In the genomic region with DNA sequence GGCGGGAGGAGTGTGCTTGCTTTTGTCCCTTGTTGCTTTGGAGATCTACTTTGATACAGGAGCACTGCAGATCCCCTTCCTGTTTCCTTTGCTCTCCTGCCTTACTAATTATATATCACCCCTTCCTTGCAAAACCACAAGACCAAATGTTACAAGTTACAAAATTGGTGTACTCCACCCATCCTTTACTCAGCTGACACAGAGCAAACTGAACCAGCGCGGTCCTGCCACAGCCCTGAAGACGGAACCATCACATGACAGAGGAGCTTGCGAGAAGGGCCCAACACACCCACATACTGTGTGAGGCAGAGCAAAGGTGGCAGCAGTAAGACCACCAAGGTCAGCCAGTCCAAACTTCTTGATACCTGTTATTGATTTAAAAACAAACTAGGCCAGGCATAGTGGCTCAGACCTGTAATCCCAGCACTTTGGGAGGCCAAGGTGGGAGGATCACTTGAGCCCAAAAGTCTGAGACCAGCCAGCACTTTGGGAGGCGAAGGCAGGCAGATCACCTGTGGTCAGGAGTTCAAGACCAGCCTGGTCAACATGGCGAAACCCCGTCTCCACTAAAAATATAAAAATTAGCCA, we compare ENCODE assay signal across 1 cellular context.
A peak's percentile ranks its signal among the peaks of the same experiment; 100 is the strongest.
TF ChIP-seq lines count a peak whose summit lies in the region.

No MANE protein-coding gene starts in this region.

TF ChIP-seq in GM12878, 131 proteins besides CTCF, POLR2A, EP300 and RAD21 (continued from another document and continues in another):
- TF ChIP-seq, protein P1, sequence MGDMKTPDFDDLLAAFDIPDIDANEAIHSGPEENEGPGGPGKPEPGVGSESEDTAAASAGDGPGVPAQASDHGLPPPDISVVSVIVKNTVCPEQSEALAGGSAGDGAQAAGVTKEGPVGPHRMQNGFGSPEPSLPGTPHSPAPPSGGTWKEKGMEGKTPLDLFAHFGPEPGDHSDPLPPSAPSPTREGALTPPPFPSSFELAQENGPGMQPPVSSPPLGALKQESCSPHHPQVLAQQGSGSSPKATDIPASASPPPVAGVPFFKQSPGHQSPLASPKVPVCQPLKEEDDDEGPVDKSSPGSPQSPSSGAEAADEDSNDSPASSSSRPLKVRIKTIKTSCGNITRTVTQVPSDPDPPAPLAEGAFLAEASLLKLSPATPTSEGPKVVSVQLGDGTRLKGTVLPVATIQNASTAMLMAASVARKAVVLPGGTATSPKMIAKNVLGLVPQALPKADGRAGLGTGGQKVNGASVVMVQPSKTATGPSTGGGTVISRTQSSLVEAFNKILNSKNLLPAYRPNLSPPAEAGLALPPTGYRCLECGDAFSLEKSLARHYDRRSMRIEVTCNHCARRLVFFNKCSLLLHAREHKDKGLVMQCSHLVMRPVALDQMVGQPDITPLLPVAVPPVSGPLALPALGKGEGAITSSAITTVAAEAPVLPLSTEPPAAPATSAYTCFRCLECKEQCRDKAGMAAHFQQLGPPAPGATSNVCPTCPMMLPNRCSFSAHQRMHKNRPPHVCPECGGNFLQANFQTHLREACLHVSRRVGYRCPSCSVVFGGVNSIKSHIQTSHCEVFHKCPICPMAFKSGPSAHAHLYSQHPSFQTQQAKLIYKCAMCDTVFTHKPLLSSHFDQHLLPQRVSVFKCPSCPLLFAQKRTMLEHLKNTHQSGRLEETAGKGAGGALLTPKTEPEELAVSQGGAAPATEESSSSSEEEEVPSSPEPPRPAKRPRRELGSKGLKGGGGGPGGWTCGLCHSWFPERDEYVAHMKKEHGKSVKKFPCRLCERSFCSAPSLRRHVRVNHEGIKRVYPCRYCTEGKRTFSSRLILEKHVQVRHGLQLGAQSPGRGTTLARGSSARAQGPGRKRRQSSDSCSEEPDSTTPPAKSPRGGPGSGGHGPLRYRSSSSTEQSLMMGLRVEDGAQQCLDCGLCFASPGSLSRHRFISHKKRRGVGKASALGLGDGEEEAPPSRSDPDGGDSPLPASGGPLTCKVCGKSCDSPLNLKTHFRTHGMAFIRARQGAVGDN (IDR thresholded peaks at IDR 0.05), result peak; percentile 53; the same call in 1 of the 2 replicates
- TF ChIP-seq NR2F1 (conservative IDR thresholded peaks at IDR 0.05) (peak; percentile 73), MXI1 (IDR thresholded peaks at IDR 0.05; ENCODE audit: low read depth, low read length) (0 out of 2 replicates have a peak, but pooled peaks have one; percentile 59), PAX5 (IDR thresholded peaks at IDR 0.05; ENCODE audit: borderline replicate concordance, low read depth, low read length) (no peak), POLR2AphosphoS2 (IDR thresholded peaks at IDR 0.05; ENCODE audit: low read depth, low read length) (no peak), YBX1 (IDR thresholded peaks at IDR 0.05) (no peak), ASH2L (IDR thresholded peaks at IDR 0.05; ENCODE audit: borderline replicate concordance, low read depth) (no peak), ATF7 (IDR thresholded peaks at IDR 0.05; ENCODE audit: low read depth) (peak; percentile 40; the same call in 1 of the 2 replicates), CEBPB (IDR thresholded peaks at IDR 0.05; ENCODE audit: borderline replicate concordance in 1 of 2, low read depth in 2 of 2, low read length in 2 of 2) (no peak), NFIC (IDR thresholded peaks at IDR 0.05; ENCODE audit: low read depth, low read length) (no peak; the same call in 1 of the 2 replicates), IKZF1 (conservative IDR thresholded peaks at IDR 0.05) (peak; percentile 73), NFXL1 (IDR thresholded peaks at IDR 0.05; ENCODE audit: borderline replicate concordance) (no peak), SREBF1 (IDR thresholded peaks at IDR 0.05; ENCODE audit: low read length) (no peak), CBFB (IDR thresholded peaks at IDR 0.05; ENCODE audit: low read depth) (no peak), FOXM1 (IDR thresholded peaks at IDR 0.05; ENCODE audit: low read depth, low read length) (no peak), DPF2 (IDR thresholded peaks at IDR 0.05) (peak; percentile 37; the same call in 1 of the 2 replicates), JUND (IDR thresholded peaks at IDR 0.05; ENCODE audit: low read depth, low read length) (no peak), ZNF274 (IDR thresholded peaks at IDR 0.05; ENCODE audit: insufficient read depth, insufficient read length) (no peak), MYB (IDR thresholded peaks at IDR 0.05; ENCODE audit: borderline replicate concordance, low read depth, low read length) (no peak), SMAD5 (IDR thresholded peaks at IDR 0.05; ENCODE audit: low read depth) (no peak), TAF1 (IDR thresholded peaks at IDR 0.05; ENCODE audit: borderline replicate concordance, low read depth, low read length) (no peak), ZNF217 (IDR thresholded peaks at IDR 0.05) (no peak), FOS (IDR thresholded peaks at IDR 0.05; ENCODE audit: borderline replicate concordance, extremely low read depth, insufficient read length) (no peak), SIX5 (IDR thresholded peaks at IDR 0.05; ENCODE audit: low read depth, low read length, severe bottlenecking) (no peak), RELA (IDR thresholded peaks at IDR 0.05; ENCODE audit: borderline replicate concordance, partially characterized antibody) (no peak), TCF3 (IDR thresholded peaks at IDR 0.05; ENCODE audit: borderline replicate concordance, insufficient read depth, low read depth, low read length) (no peak), ZNF24 (IDR thresholded peaks at IDR 0.05) (no peak), SP1 (IDR thresholded peaks at IDR 0.05; ENCODE audit: low read depth, low read length) (no peak), IKZF2 (IDR thresholded peaks at IDR 0.05) (peak; percentile 84 to 86; a peak in 3 of 4 replicates), TCF7 (IDR thresholded peaks at IDR 0.05; ENCODE audit: borderline replicate concordance) (no peak), SREBF2 (IDR thresholded peaks at IDR 0.05; ENCODE audit: low read length) (no peak), WRNIP1 (IDR thresholded peaks at IDR 0.05; ENCODE audit: borderline replicate concordance, low read depth, low read length) (no peak), MEF2B (IDR thresholded peaks at IDR 0.05; ENCODE audit: partially characterized antibody, poor library complexity, severe bottlenecking) (peak; percentile 36), MTA3 (IDR thresholded peaks at IDR 0.05; ENCODE audit: borderline replicate concordance, low read length) (no peak), STAT1 (conservative IDR thresholded peaks at IDR 0.05) (no peak), ZNF207 (IDR thresholded peaks at IDR 0.05; ENCODE audit: borderline replicate concordance) (no peak)
- TF ChIP-seq, protein P2, sequence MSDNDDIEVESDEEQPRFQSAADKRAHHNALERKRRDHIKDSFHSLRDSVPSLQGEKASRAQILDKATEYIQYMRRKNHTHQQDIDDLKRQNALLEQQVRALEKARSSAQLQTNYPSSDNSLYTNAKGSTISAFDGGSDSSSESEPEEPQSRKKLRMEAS (IDR thresholded peaks at IDR 0.05; ENCODE audit: low read depth, low read length), result no peak
- TF ChIP-seq, protein P3, sequence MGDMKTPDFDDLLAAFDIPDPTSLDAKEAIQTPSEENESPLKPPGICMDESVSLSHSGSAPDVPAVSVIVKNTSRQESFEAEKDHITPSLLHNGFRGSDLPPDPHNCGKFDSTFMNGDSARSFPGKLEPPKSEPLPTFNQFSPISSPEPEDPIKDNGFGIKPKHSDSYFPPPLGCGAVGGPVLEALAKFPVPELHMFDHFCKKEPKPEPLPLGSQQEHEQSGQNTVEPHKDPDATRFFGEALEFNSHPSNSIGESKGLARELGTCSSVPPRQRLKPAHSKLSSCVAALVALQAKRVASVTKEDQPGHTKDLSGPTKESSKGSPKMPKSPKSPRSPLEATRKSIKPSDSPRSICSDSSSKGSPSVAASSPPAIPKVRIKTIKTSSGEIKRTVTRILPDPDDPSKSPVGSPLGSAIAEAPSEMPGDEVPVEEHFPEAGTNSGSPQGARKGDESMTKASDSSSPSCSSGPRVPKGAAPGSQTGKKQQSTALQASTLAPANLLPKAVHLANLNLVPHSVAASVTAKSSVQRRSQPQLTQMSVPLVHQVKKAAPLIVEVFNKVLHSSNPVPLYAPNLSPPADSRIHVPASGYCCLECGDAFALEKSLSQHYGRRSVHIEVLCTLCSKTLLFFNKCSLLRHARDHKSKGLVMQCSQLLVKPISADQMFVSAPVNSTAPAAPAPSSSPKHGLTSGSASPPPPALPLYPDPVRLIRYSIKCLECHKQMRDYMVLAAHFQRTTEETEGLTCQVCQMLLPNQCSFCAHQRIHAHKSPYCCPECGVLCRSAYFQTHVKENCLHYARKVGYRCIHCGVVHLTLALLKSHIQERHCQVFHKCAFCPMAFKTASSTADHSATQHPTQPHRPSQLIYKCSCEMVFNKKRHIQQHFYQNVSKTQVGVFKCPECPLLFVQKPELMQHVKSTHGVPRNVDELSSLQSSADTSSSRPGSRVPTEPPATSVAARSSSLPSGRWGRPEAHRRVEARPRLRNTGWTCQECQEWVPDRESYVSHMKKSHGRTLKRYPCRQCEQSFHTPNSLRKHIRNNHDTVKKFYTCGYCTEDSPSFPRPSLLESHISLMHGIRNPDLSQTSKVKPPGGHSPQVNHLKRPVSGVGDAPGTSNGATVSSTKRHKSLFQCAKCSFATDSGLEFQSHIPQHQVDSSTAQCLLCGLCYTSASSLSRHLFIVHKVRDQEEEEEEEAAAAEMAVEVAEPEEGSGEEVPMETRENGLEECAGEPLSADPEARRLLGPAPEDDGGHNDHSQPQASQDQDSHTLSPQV (IDR thresholded peaks at IDR 0.05), result no peak
- TF ChIP-seq, protein P4, sequence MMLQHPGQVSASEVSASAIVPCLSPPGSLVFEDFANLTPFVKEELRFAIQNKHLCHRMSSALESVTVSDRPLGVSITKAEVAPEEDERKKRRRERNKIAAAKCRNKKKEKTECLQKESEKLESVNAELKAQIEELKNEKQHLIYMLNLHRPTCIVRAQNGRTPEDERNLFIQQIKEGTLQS (IDR thresholded peaks at IDR 0.05; ENCODE audit: borderline replicate concordance, extremely low read depth, low read depth, low read length), result no peak
- TF ChIP-seq, protein P5, sequence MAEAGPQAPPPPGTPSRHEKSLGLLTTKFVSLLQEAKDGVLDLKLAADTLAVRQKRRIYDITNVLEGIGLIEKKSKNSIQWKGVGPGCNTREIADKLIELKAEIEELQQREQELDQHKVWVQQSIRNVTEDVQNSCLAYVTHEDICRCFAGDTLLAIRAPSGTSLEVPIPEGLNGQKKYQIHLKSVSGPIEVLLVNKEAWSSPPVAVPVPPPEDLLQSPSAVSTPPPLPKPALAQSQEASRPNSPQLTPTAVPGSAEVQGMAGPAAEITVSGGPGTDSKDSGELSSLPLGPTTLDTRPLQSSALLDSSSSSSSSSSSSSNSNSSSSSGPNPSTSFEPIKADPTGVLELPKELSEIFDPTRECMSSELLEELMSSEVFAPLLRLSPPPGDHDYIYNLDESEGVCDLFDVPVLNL (IDR thresholded peaks at IDR 0.05; ENCODE audit: low read depth, low read length), result no peak
- TF ChIP-seq, protein P6, sequence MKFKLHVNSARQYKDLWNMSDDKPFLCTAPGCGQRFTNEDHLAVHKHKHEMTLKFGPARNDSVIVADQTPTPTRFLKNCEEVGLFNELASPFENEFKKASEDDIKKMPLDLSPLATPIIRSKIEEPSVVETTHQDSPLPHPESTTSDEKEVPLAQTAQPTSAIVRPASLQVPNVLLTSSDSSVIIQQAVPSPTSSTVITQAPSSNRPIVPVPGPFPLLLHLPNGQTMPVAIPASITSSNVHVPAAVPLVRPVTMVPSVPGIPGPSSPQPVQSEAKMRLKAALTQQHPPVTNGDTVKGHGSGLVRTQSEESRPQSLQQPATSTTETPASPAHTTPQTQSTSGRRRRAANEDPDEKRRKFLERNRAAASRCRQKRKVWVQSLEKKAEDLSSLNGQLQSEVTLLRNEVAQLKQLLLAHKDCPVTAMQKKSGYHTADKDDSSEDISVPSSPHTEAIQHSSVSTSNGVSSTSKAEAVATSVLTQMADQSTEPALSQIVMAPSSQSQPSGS (IDR thresholded peaks at IDR 0.05; ENCODE audit: low read length), result no peak
- TF ChIP-seq, protein P7, sequence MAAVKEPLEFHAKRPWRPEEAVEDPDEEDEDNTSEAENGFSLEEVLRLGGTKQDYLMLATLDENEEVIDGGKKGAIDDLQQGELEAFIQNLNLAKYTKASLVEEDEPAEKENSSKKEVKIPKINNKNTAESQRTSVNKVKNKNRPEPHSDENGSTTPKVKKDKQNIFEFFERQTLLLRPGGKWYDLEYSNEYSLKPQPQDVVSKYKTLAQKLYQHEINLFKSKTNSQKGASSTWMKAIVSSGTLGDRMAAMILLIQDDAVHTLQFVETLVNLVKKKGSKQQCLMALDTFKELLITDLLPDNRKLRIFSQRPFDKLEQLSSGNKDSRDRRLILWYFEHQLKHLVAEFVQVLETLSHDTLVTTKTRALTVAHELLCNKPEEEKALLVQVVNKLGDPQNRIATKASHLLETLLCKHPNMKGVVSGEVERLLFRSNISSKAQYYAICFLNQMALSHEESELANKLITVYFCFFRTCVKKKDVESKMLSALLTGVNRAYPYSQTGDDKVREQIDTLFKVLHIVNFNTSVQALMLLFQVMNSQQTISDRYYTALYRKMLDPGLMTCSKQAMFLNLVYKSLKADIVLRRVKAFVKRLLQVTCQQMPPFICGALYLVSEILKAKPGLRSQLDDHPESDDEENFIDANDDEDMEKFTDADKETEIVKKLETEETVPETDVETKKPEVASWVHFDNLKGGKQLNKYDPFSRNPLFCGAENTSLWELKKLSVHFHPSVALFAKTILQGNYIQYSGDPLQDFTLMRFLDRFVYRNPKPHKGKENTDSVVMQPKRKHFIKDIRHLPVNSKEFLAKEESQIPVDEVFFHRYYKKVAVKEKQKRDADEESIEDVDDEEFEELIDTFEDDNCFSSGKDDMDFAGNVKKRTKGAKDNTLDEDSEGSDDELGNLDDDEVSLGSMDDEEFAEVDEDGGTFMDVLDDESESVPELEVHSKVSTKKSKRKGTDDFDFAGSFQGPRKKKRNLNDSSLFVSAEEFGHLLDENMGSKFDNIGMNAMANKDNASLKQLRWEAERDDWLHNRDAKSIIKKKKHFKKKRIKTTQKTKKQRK (IDR thresholded peaks at IDR 0.05; ENCODE audit: low read depth, low read length), result no peak
- TF ChIP-seq, protein P8, sequence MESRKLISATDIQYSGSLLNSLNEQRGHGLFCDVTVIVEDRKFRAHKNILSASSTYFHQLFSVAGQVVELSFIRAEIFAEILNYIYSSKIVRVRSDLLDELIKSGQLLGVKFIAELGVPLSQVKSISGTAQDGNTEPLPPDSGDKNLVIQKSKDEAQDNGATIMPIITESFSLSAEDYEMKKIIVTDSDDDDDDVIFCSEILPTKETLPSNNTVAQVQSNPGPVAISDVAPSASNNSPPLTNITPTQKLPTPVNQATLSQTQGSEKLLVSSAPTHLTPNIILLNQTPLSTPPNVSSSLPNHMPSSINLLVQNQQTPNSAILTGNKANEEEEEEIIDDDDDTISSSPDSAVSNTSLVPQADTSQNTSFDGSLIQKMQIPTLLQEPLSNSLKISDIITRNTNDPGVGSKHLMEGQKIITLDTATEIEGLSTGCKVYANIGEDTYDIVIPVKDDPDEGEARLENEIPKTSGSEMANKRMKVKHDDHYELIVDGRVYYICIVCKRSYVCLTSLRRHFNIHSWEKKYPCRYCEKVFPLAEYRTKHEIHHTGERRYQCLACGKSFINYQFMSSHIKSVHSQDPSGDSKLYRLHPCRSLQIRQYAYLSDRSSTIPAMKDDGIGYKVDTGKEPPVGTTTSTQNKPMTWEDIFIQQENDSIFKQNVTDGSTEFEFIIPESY (IDR thresholded peaks at IDR 0.05), result no peak
